Comparison of ENCODE assay signal across 25 cellular contexts in the genomic region with DNA sequence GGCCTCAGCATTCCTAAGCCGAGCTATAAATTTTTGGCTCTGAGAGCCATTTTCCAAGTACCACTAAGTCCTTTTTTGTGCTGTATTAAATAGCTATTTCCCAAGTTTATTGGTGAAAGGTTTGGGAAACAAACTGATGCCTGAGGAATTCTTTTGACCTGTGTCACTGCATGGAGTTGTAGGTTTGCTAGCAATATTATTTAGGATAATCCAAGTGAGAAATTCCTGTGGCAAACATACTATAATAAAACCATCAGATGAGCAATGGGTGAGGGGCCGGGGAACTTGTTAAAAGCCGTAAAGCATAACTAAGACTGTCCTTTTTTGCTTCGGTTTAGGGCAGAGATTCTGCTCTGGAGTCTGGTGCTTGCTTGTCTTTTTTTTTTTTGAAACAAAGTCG. TPM values are rescaled to one million over a fixed set of nuclear protein-coding genes. Genes with fewer than 3 reads are reported as not detected.
DNase-seq lines count a peak whose midpoint lies in the region; ATAC-seq, FAIRE-seq and TF ChIP-seq lines count a peak whose summit lies in the region.
"Had no signal": no experiment of that assay in that cellular context is flagged by ENCODE, and none has a peak within 500 bp of the region (broad histone marks: within the 10 kb centered on the region; RNA-seq: fewer than 3 reads in every experiment).

No MANE protein-coding gene starts in this region.

- no peak overlapping the region for H2BK20ac ChIP-seq in H1 (ENCODE audit: low read length)
- H2BK20ac ChIP-seq in H9 (ENCODE audit: low read depth, low read length, poor library complexity, severe bottlenecking) = no peak overlapping the region

- H3K4me3 Mint-ChIP-seq in neural progenitor cell = peak overlapping the region; percentile 28
- no peak overlapping the region for H3K4me3 Mint-ChIP-seq in H9
- H3K4me3 Mint-ChIP-seq: activated naive CD8-positive, alpha-beta T cell; activated T-cell treated with anti-CD3 and anti-CD28 coated beads, Interleukin-2, amount 50 U/mL, for 72 hours; CD4-positive, alpha-beta memory T cell; IgD-negative memory B cell; naive thymus-derived CD4-positive, alpha-beta T cell; T-helper 1 cell treated with Interleukin-12 subunit alpha and Interleukin-12 subunit beta and Interleukin-4 antibody, amounts not matched to agents 30 μg/mL and 1 μg/mL, for 36 hours had no signal

- H4K91ac ChIP-seq in H1 (replicated peaks; ENCODE audit: insufficient read length, low read length) (no peak overlapping the region), H9 (ENCODE audit: insufficient read length, low read depth, low read length) (no peak overlapping the region)

- H3F3A ChIP-seq in neural progenitor cell (ENCODE audit: low read depth) = no peaks in the 10 kb centered on the region

- no peak for FAIRE-seq in H1 (lab: Jason Lieb, UNC)
- FAIRE-seq: A204.1 had no signal

- no peak for TF ChIP-seq RAD21 in H1 (IDR thresholded peaks at IDR 0.05 in 1 of 2, conservative IDR thresholded peaks at IDR 0.05 in 1 of 2; ENCODE audit: low read depth in 2 of 2, low read length in 2 of 2)

- H3K4me2 ChIP-seq in H1 (ENCODE audit: insufficient read depth in 1 of 2, low read depth in 2 of 2, low read length in 2 of 2) (no peak overlapping the region), neural progenitor cell (no peak overlapping the region), H9 (ENCODE audit: insufficient read depth, insufficient read length, low read length) (no peak overlapping the region)

- H2BK5ac ChIP-seq in H1 (ENCODE audit: low read depth, low read length) = no peak overlapping the region
- H2BK5ac ChIP-seq in H9 (ENCODE audit: insufficient read length, low read length) = no peak overlapping the region

- no peak overlapping the region for H3K14ac ChIP-seq in H1 (ENCODE audit: insufficient read length)
- H3K14ac ChIP-seq in H9 (ENCODE audit: insufficient read depth, low read length) = no peak overlapping the region

- CTCF ChIA-PET in AG04449 (lab: Yijun Ruan, JAX) = interaction anchor here (2.1 kb wide), 1 partner anchor 10 kb away, joined by 5 read pairs; no protein-coding TSS in a partner anchor
- CTCF ChIA-PET in H1 (lab: Charles Lee; ENCODE audit: partially characterized antibody) = interaction anchor here (0.7 to 1.4 kb wide), 3 partner anchors 10 to 127 kb away, joined by 3 read pairs; no protein-coding TSS in a partner anchor

- no peaks in the 10 kb centered on the region for H3K9me3 Mint-ChIP-seq in neural progenitor cell
- H3K9me3 Mint-ChIP-seq in H9 = no peaks in the 10 kb centered on the region
- H3K9me3 Mint-ChIP-seq: T-helper 1 cell treated with Interleukin-12 subunit alpha and Interleukin-12 subunit beta and Interleukin-4 antibody, amounts not matched to agents 30 μg/mL and 1 μg/mL, for 36 hours had no signal

- H3K36me3 ChIP-seq in H1 (ENCODE audit: control insufficient read depth in 2 of 4, insufficient read depth in 4 of 4, low read length in 3 of 4) = no peaks in the 10 kb centered on the region; a peak in 1 of 8 replicates
- H3K36me3 ChIP-seq in neural progenitor cell = no peaks in the 10 kb centered on the region
- H3K36me3 ChIP-seq: breast epithelium, lower lobe of right lung had no signal

- H3K4ac ChIP-seq in H1 (replicated peaks; ENCODE audit: insufficient read length, low read depth, low read length) (no peak overlapping the region), H9 (ENCODE audit: low read depth, low read length) (no peak overlapping the region)

- no peaks in the 10 kb centered on the region for H3K9me3 ChIP-seq in H1 (ENCODE audit: insufficient read depth in 2 of 2, low read depth in 1 of 2, low read length in 1 of 2)
- no peaks in the 10 kb centered on the region for H3K9me3 ChIP-seq in neural progenitor cell (ENCODE audit: low read depth)
- H3K9me3 ChIP-seq in H9 (ENCODE audit: control insufficient read depth, low read depth, low read length) = no peaks in the 10 kb centered on the region
- H3K9me3 ChIP-seq: breast epithelium, lower lobe of right lung had no signal

- peaks cover 0 to 3% (median 0%) of the 10 kb centered on the region in 4 experiments; a peak in 2 of 7 replicates for H3K4me1 ChIP-seq in H1 (replicated peaks in 1 of 4; ENCODE audit: control insufficient read depth in 3 of 4, insufficient read depth in 4 of 4, low read length in 3 of 4)
- peaks cover 19% of the 10 kb centered on the region for H3K4me1 ChIP-seq in neural progenitor cell
- H3K4me1 ChIP-seq in H9 (ENCODE audit: insufficient read depth, low read length) = peaks cover 3% of the 10 kb centered on the region; the same call in 1 of the 2 replicates
- H3K4me1 ChIP-seq: breast epithelium, lower lobe of right lung, parathyroid adenoma had no signal

- ATAC-seq in HG02840 (IDR thresholded peaks at IDR 0.05; ENCODE audit: low FRiP score, unreplicated experiment) = no peak
- ATAC-seq: activated T-cell treated with anti-CD3 and anti-CD28 coated beads, Interleukin-2, amount 50 U/mL, for 72 hours; lower lobe of right lung; naive thymus-derived CD4-positive, alpha-beta T cell; Right ventricle myocardium inferior had no signal

- no peak overlapping the region; the same call in 1 of the 2 replicates for H2BK12ac ChIP-seq in H1 (ENCODE audit: low read depth, low read length)
- H2BK12ac ChIP-seq in H9 (ENCODE audit: insufficient read length, low read depth, low read length) = no peak overlapping the region

- H3K27ac Mint-ChIP-seq in neural progenitor cell (peak overlapping the region; percentile 33), H9 (peak overlapping the region in 1 of 3 experiments; percentile 81; a peak in 3 of 7 replicates)
- H3K27ac Mint-ChIP-seq: activated naive CD8-positive, alpha-beta T cell; activated T-cell treated with anti-CD3 and anti-CD28 coated beads, Interleukin-2, amount 50 U/mL, for 72 hours; CD4-positive, alpha-beta memory T cell; IgD-negative memory B cell; naive thymus-derived CD4-positive, alpha-beta T cell; T-helper 1 cell treated with Interleukin-12 subunit alpha and Interleukin-12 subunit beta and Interleukin-4 antibody, amounts not matched to agents 30 μg/mL and 1 μg/mL, for 36 hours had no signal

- H3K9ac ChIP-seq in H1 (replicated peaks in 1 of 4; ENCODE audit: extremely low read depth in 1 of 4, low read depth in 3 of 4, low read length in 3 of 4) (no peak overlapping the region), neural progenitor cell (no peak overlapping the region), H9 (ENCODE audit: extremely low read depth, insufficient read length, low read length) (no peak overlapping the region)
- H3K9ac ChIP-seq: parathyroid adenoma had no signal

- no peak overlapping the region for H2AFZ ChIP-seq in H1 (ENCODE audit: low read length)
- no peak overlapping the region for H2AFZ ChIP-seq in neural progenitor cell (replicated peaks)
- no peak overlapping the region for H2AFZ ChIP-seq in H9 (ENCODE audit: low read length)
- H2AFZ ChIP-seq: parathyroid adenoma had no signal

- POLR2A ChIA-PET in AG04449 (lab: Yijun Ruan, JAX) (no interaction called here), H1 (lab: Charles Lee; ENCODE audit: partially characterized antibody) (no interaction called here)

- H4K5ac ChIP-seq in H1 (ENCODE audit: insufficient read length, low read depth, low read length) (no peak overlapping the region), H9 (ENCODE audit: insufficient read length, low read depth, low read length) (no peak overlapping the region)

- H3K27ac ChIP-seq in H1 (ENCODE audit: low read depth, low read length) = no peak overlapping the region
- no peak overlapping the region for H3K27ac ChIP-seq in neural progenitor cell
- H3K27ac ChIP-seq in H9 (ENCODE audit: insufficient read length, low read depth, low read length) = no peak overlapping the region
- H3K27ac ChIP-seq: breast epithelium, lower lobe of right lung, parathyroid adenoma had no signal

- peak; percentile 59 for DNase-seq in AG04449 (ENCODE audit: low read depth, low spot score)
- DNase-seq in LHCN-M2 (ENCODE audit: low read depth) = peak; percentile 66
- DNase-seq in H1 (ENCODE audit: low read depth in 1 of 2, low spot score in 2 of 2) = no peak
- no peak for DNase-seq in neural progenitor cell (ENCODE audit: low spot score)
- no peak for DNase-seq in ureter (ENCODE audit: low spot score)
- no peak for DNase-seq in AG08396 (ENCODE audit: low spot score)
- DNase-seq in H9 = no peak
- DNase-seq: activated CD4-positive, CD25-positive, alpha-beta regulatory T cell; activated T-cell treated with anti-CD3 and anti-CD28 coated beads, Interleukin-2, amount 50 U/mL, for 72 hours; CD4-positive, alpha-beta memory T cell; dermis blood vessel endothelial cell; DMS79; lower lobe of right lung; naive thymus-derived CD4-positive, alpha-beta T cell; NCI-H2029 treated with DMSO at 0.1 percent for 48 hours; NCI-H510A treated with DMSO at 0.1 percent for 48 hours; substantia nigra had no signal

- H3K27me3 ChIP-seq in H1 (replicated peaks in 1 of 4; ENCODE audit: control insufficient read depth in 3 of 4, extremely low read depth in 1 of 4, insufficient read depth in 3 of 4, low read length in 3 of 4) = no peaks in the 10 kb centered on the region
- no peaks in the 10 kb centered on the region for H3K27me3 ChIP-seq in neural progenitor cell
- H3K27me3 ChIP-seq in H9 (ENCODE audit: insufficient read depth, low read length) = no peaks in the 10 kb centered on the region
- H3K27me3 ChIP-seq: breast epithelium had no signal

- H3K18ac ChIP-seq in H1 (ENCODE audit: extremely low read depth, low read length) (no peak overlapping the region), H9 (ENCODE audit: insufficient read length, low read depth, low read length) (no peak overlapping the region)

- no peak for TF ChIP-seq EP300 in H1 (IDR thresholded peaks at IDR 0.05; ENCODE audit: borderline replicate concordance in 1 of 2, low read depth in 2 of 2, low read length in 2 of 2)

- no peak overlapping the region for H3K56ac ChIP-seq in H1 (replicated peaks; ENCODE audit: insufficient read length, low read depth, low read length)
- no peak overlapping the region for H3K56ac ChIP-seq in H9 (ENCODE audit: insufficient read length, low read depth, low read length)

- H2BK15ac ChIP-seq in H1 (ENCODE audit: low read length) (0 out of 2 replicates have a peak overlapping the region, but pooled peaks have one; percentile 33), H9 (ENCODE audit: low read depth, low read length) (no peak overlapping the region)

- WGBS in H1 (ENCODE audit: extremely low coverage in 1 of 2, insufficient coverage in 1 of 2, insufficient read length in 1 of 2, insufficient replicate concordance in 2 of 2, low coverage in 1 of 2, low lambda C conversion rate in 2 of 2, missing lambda C conversion rate in 1 of 2), 2 experiments = 94% methylated on average over 5 of the region's 5 CpGs; no CpG with 5 or more reads in 1 of the 2 experiments
- WGBS in H9 (ENCODE audit: extremely low coverage, insufficient read length, low lambda C conversion rate) = no CpG with 5 or more reads among the region's 5 CpGs

- H4K20me1 ChIP-seq in H1 (replicated peaks in 1 of 2; ENCODE audit: control insufficient read depth in 1 of 2, insufficient read depth in 2 of 2, low read length in 2 of 2) = no peaks in the 10 kb centered on the region
- no peaks in the 10 kb centered on the region for H4K20me1 ChIP-seq in neural progenitor cell (ENCODE audit: low read depth)
- no peaks in the 10 kb centered on the region for H4K20me1 ChIP-seq in H9 (ENCODE audit: control insufficient read depth, insufficient read depth, insufficient read length)

- H2AK5ac ChIP-seq in H1 (ENCODE audit: low read depth, low read length) = no peak overlapping the region
- no peak overlapping the region for H2AK5ac ChIP-seq in H9 (ENCODE audit: insufficient read length, low read length)

- no peaks in the 10 kb centered on the region for H3K79me2 ChIP-seq in H1 (ENCODE audit: control insufficient read depth in 1 of 2, insufficient read depth in 2 of 2, low read length in 2 of 2)
- H3K79me2 ChIP-seq in neural progenitor cell (ENCODE audit: low read depth) = no peaks in the 10 kb centered on the region
- no peaks in the 10 kb centered on the region for H3K79me2 ChIP-seq in H9 (ENCODE audit: insufficient read depth, low read length)
- H3K79me2 ChIP-seq: parathyroid adenoma had no signal

- TF ChIP-seq POLR2A in H1 (IDR thresholded peaks at IDR 0.05; ENCODE audit: control extremely low read depth in 1 of 2, low read depth in 2 of 2, low read length in 2 of 2) = no peak

- H3K23me2 ChIP-seq in H1 (ENCODE audit: low read depth, low read length) (no peaks in the 10 kb centered on the region), H9 (ENCODE audit: insufficient read length, low read depth, low read length, poor library complexity, severe bottlenecking) (no peaks in the 10 kb centered on the region)

- peaks cover 71% of the 10 kb centered on the region for H3K4me1 Mint-ChIP-seq in neural progenitor cell
- peaks cover 48 to 58% of the 10 kb centered on the region in 2 experiments for H3K4me1 Mint-ChIP-seq in H9
- H3K4me1 Mint-ChIP-seq: CD4-positive, alpha-beta memory T cell; IgD-negative memory B cell; naive thymus-derived CD4-positive, alpha-beta T cell had no signal

- H3T11ph ChIP-seq in H9 (ENCODE audit: low read length) = no peak overlapping the region

- H3K36me3 Mint-ChIP-seq in neural progenitor cell (peaks cover 5% of the 10 kb centered on the region), H9 (ENCODE audit: insufficient read depth in 1 of 3, low read depth in 3 of 3) (no peaks in the 10 kb centered on the region)
- H3K36me3 Mint-ChIP-seq: activated naive CD8-positive, alpha-beta T cell; CD4-positive, alpha-beta memory T cell; IgD-negative memory B cell had no signal

- TF ChIP-seq CTCF in AG04449 (IDR thresholded peaks at IDR 0.05; ENCODE audit: insufficient read depth, low read length, missing control alignments) (no peak), H1 (IDR thresholded peaks at IDR 0.05; ENCODE audit: control extremely low read depth in 1 of 3, insufficient read depth in 1 of 3, low read depth in 1 of 3, low read length in 3 of 3) (no peak), neural progenitor cell (IDR thresholded peaks at IDR 0.05) (no peak), H9 (conservative IDR thresholded peaks at IDR 0.05) (no peak)

- H3K4me3 ChIP-seq in AG04449 (ENCODE audit: low read depth, low read length) = no peak overlapping the region
- H3K4me3 ChIP-seq in H1 (ENCODE audit: extremely low read depth in 1 of 4, insufficient read depth in 2 of 4, low read depth in 3 of 4, low read length in 4 of 4) = no peak overlapping the region
- no peak overlapping the region for H3K4me3 ChIP-seq in neural progenitor cell
- H3K4me3 ChIP-seq: breast epithelium, lower lobe of right lung had no signal

- H3K23ac ChIP-seq in H1 (ENCODE audit: insufficient read length) = no peak overlapping the region
- no peak overlapping the region for H3K23ac ChIP-seq in H9 (ENCODE audit: insufficient read length, low read depth, low read length)

- H2BK120ac ChIP-seq in H1 (replicated peaks; ENCODE audit: low read depth, low read length) (no peak overlapping the region), H9 (ENCODE audit: low read depth, low read length, poor library complexity, severe bottlenecking) (no peak overlapping the region)

- no peaks in the 10 kb centered on the region for H3K79me1 ChIP-seq in H1 (ENCODE audit: low read depth, low read length)
- no peaks in the 10 kb centered on the region for H3K79me1 ChIP-seq in H9 (ENCODE audit: insufficient read depth, low read depth, low read length, poor library complexity, severe bottlenecking)

- H3K27me3 Mint-ChIP-seq in neural progenitor cell (ENCODE audit: insufficient read depth, low read depth) = no peaks in the 10 kb centered on the region
- no peaks in the 10 kb centered on the region for H3K27me3 Mint-ChIP-seq in H9 (ENCODE audit: low read depth)
- H3K27me3 Mint-ChIP-seq: CD4-positive, alpha-beta memory T cell; IgD-negative memory B cell had no signal

- H4K8ac ChIP-seq in H1 (ENCODE audit: extremely low read depth, insufficient read depth, low read length) (no peak overlapping the region), H9 (replicated peaks; ENCODE audit: insufficient read length, low read depth, low read length) (no peak overlapping the region)

RNA-seq across cellular contexts. Expression of a gene that starts 28.4 kb away (rescaled TPM):
- total RNA-seq in LHCN-M2 (2014; rRNA removed) = 6.2 and 15.5 TPM in 2 replicates
- 4.0 TPM for polyA plus RNA-seq in LHCN-M2 (2012)
- 14.4 and 15.4 TPM in 2 replicates for total RNA-seq in H1 (2021; fragmentation: NEBNext Ultra II Directional; extraction: Animal tissue kit (Norgen Biotek cat#: 25700))
- polyA plus RNA-seq in H1 (2011; rRNA removed) = 2.0 and 2.9 TPM in 2 replicates
- 3.4 TPM for polyA plus RNA-seq in H1 (2011; cell fraction: cytosol; rRNA removed)
- 3.2 TPM for polyA plus RNA-seq in H1 (2011; cell fraction: nucleus; rRNA removed)
- 4.0 to 6.4 TPM (median 5.9 TPM) in 4 replicates for polyA plus RNA-seq in H1 (2012, experiment 1 of 2)
- 0.43 TPM for polyA plus RNA-seq in H1 (2012, experiment 2 of 2)
- polyA plus RNA-seq in H1 (2013, experiment 1 of 2) = 8.3 TPM
- 8.3 TPM for polyA plus RNA-seq in H1 (2013, experiment 2 of 2)
- 8.6 and 21.0 TPM in 2 replicates for polyA minus RNA-seq in H1 (2011; rRNA and poly(A)+ RNA removed)
- 9.2 TPM for polyA minus RNA-seq in H1 (2011; cell fraction: cytosol; rRNA and poly(A)+ RNA removed)
- 16.6 TPM for polyA minus RNA-seq in H1 (2011; cell fraction: nucleus; rRNA and poly(A)+ RNA removed)
- 19.1 and 25.7 TPM in 2 replicates for total RNA-seq in neural progenitor cell (ENCODE audit: low replicate concordance)
- 16.0 TPM for total RNA-seq in ureter
- total RNA-seq in H9 (2021) = 7.9 and 9.2 TPM in 2 replicates
- total RNA-seq: activated T-cell treated with anti-CD3 and anti-CD28 coated beads, Interleukin-2, amount 50 U/mL, for 72 hours; CD4-positive, alpha-beta memory T cell; naive thymus-derived CD4-positive, alpha-beta T cell had no signal
- polyA plus RNA-seq: CD4-positive, alpha-beta memory T cell; IgD-negative memory B cell; naive thymus-derived CD4-positive, alpha-beta T cell had no signal

Comparison
In these comparisons a context has a peak if more than half of its experiments do, and no peak if none do; other contexts are left out.
1. DNase-seq: peak in AG04449 (single experiment) and LHCN-M2 (single experiment); none in H1 (0 of 2), neural progenitor cell (single experiment), ureter (single experiment), AG08396 (single experiment) and H9 (single experiment).